Comparison of ENCODE assay signal across 1 cellular context in genomic region chr11:19792510-19792909, GRCh38.
TF ChIP-seq lines count a peak whose summit lies in the region.

No MANE protein-coding gene starts in this region.

TF ChIP-seq in GM23338, 12 proteins besides CTCF, POLR2A, EP300 and RAD21:
- no peak for TF ChIP-seq REST (IDR thresholded peaks at IDR 0.05; ENCODE audit: unreplicated experiment)
- TF ChIP-seq NANOG (IDR thresholded peaks at IDR 0.05; ENCODE audit: borderline replicate concordance), result no peak
- no peak for TF ChIP-seq EZH2 (IDR thresholded peaks at IDR 0.05; ENCODE audit: low read depth, unreplicated experiment)
- TF ChIP-seq, protein P1, sequence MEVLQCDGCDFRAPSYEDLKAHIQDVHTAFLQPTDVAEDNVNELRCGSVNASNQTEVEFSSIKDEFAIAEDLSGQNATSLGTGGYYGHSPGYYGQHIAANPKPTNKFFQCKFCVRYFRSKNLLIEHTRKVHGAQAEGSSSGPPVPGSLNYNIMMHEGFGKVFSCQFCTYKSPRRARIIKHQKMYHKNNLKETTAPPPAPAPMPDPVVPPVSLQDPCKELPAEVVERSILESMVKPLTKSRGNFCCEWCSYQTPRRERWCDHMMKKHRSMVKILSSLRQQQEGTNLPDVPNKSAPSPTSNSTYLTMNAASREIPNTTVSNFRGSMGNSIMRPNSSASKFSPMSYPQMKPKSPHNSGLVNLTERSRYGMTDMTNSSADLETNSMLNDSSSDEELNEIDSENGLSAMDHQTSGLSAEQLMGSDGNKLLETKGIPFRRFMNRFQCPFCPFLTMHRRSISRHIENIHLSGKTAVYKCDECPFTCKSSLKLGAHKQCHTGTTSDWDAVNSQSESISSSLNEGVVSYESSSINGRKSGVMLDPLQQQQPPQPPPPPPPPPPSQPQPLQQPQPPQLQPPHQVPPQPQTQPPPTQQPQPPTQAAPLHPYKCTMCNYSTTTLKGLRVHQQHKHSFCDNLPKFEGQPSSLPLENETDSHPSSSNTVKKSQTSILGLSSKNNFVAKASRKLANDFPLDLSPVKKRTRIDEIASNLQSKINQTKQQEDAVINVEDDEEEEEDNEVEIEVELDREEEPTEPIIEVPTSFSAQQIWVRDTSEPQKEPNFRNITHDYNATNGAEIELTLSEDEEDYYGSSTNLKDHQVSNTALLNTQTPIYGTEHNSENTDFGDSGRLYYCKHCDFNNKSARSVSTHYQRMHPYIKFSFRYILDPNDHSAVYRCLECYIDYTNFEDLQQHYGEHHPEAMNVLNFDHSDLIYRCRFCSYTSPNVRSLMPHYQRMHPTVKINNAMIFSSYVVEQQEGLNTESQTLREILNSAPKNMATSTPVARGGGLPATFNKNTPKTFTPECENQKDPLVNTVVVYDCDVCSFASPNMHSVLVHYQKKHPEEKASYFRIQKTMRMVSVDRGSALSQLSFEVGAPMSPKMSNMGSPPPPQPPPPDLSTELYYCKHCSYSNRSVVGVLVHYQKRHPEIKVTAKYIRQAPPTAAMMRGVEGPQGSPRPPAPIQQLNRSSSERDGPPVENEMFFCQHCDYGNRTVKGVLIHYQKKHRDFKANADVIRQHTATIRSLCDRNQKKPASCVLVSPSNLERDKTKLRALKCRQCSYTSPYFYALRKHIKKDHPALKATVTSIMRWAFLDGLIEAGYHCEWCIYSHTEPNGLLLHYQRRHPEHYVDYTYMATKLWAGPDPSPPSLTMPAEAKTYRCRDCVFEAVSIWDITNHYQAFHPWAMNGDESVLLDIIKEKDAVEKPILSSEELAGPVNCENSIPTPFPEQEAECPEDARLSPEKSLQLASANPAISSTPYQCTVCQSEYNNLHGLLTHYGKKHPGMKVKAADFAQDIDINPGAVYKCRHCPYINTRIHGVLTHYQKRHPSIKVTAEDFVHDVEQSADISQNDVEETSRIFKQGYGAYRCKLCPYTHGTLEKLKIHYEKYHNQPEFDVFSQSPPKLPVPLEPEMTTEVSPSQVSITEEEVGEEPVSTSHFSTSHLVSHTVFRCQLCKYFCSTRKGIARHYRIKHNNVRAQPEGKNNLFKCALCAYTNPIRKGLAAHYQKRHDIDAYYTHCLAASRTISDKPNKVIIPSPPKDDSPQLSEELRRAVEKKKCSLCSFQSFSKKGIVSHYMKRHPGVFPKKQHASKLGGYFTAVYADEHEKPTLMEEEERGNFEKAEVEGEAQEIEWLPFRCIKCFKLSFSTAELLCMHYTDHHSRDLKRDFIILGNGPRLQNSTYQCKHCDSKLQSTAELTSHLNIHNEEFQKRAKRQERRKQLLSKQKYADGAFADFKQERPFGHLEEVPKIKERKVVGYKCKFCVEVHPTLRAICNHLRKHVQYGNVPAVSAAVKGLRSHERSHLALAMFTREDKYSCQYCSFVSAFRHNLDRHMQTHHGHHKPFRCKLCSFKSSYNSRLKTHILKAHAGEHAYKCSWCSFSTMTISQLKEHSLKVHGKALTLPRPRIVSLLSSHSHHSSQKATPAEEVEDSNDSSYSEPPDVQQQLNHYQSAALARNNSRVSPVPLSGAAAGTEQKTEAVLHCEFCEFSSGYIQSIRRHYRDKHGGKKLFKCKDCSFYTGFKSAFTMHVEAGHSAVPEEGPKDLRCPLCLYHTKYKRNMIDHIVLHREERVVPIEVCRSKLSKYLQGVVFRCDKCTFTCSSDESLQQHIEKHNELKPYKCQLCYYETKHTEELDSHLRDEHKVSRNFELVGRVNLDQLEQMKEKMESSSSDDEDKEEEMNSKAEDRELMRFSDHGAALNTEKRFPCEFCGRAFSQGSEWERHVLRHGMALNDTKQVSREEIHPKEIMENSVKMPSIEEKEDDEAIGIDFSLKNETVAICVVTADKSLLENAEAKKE (CRISPR knock-in tag; IDR thresholded peaks at IDR 0.05), result no peak
- TF ChIP-seq EZH2phosphoT487 (IDR thresholded peaks at IDR 0.05; ENCODE audit: unreplicated experiment), result no peak
- no peak for TF ChIP-seq ZNF331 (CRISPR knock-in tag; IDR thresholded peaks at IDR 0.05; ENCODE audit: low read depth)
- no peak for TF ChIP-seq ZNF114 (CRISPR knock-in tag; IDR thresholded peaks at IDR 0.05)
- no peak for TF ChIP-seq JUNB (IDR thresholded peaks at IDR 0.05; ENCODE audit: unreplicated experiment)
- TF ChIP-seq ETS1 (IDR thresholded peaks at IDR 0.05), result no peak
- no peak for TF ChIP-seq STAT1 (IDR thresholded peaks at IDR 0.05; ENCODE audit: unreplicated experiment)
- TF ChIP-seq CREB1 (CRISPR knock-in tag; IDR thresholded peaks at IDR 0.05; ENCODE audit: low read depth), result no peak
- no peak for TF ChIP-seq POLR2AphosphoS5 (IDR thresholded peaks at IDR 0.05; ENCODE audit: low read depth)
